ENCODE assay signal across 9 cellular contexts in genomic region chr2:134181219-134181618, GRCh38.
A peak's percentile ranks its signal among the peaks of the same experiment; 100 is the strongest.
DNase-seq lines count a peak whose midpoint lies in the region; ATAC-seq and FAIRE-seq lines count a peak whose summit lies in the region.
"Had no signal": no experiment of that assay in that cellular context is flagged by ENCODE, and none has a peak within 500 bp of the region (broad histone marks: within the 10 kb centered on the region; RNA-seq: fewer than 3 reads in every experiment).

No MANE protein-coding gene starts in this region.

- 62 to 74% (median 62%) methylated on average over 5 of the region's 5 CpGs for WGBS in small intestine, 3 donors

- peak overlapping the region in 1 of 2 donors; percentile 72 for H3K27ac ChIP-seq in small intestine (ENCODE audit: low read depth in 1 of 2, low read length in 1 of 2)

- CTCF ChIA-PET in activated CD4-positive, alpha-beta memory T cell treated with anti-CD3 and anti-CD28 coated beads for 36 hours (lab: Charles Lee) = interaction anchor here (0.8 to 3.0 kb wide), 6 partner anchors 8 to 65 kb away, joined by 3 to 16 read pairs (median 4); no protein-coding TSS in a partner anchor

- POLR2A ChIA-PET in activated CD4-positive, alpha-beta memory T cell treated with anti-CD3 and anti-CD28 coated beads for 36 hours (lab: Charles Lee) = interaction anchor here (1.1 kb wide), 1 partner anchor 44 kb away, joined by 3 read pairs; no protein-coding TSS in a partner anchor

- H3K4me3 Mint-ChIP-seq in activated CD4-positive, alpha-beta memory T cell treated with anti-CD3 and anti-CD28 coated beads for 36 hours = no peak overlapping the region
- H3K4me3 Mint-ChIP-seq: dendritic cell treated with granulocyte-macrophage colony-stimulating factor and Interleukin-4, amounts not matched to agents 40 ng/mL and 50 ng/mL, for 4 days had no signal

- no peaks in the 10 kb centered on the region for H3K9me3 Mint-ChIP-seq in activated CD4-positive, alpha-beta memory T cell treated with anti-CD3 and anti-CD28 coated beads for 36 hours
- H3K9me3 Mint-ChIP-seq: dendritic cell treated with granulocyte-macrophage colony-stimulating factor and Interleukin-4, amounts not matched to agents 40 ng/mL and 50 ng/mL, for 4 days had no signal

- peak; percentile 23 for DNase-seq in SIG-M5 treated with dmso at 0.1 percent for 504 hours (lab: John Stamatoyannopoulos, UW; ENCODE audit: unreplicated experiment)
- DNase-seq in SIG-M5 (lab: John Stamatoyannopoulos, UW) = no peak
- DNase-seq in activated CD4-positive, alpha-beta memory T cell treated with anti-CD3 and anti-CD28 coated beads for 36 hours = peak; percentile 51
- DNase-seq in small intestine = peak; percentile 67
- DNase-seq in globus pallidus (ENCODE audit: low spot score) = no peak
- no peak for DNase-seq in NCI-H526 treated with DMSO at 0.1 percent for 48 hours (lab: John Stamatoyannopoulos, UW)

- peaks cover 7 to 8% of the 10 kb centered on the region in 2 donors for H3K4me1 ChIP-seq in small intestine (ENCODE audit: control insufficient read depth in 2 of 2, insufficient read depth in 1 of 2, low read depth in 1 of 2, low read length in 1 of 2)

- H3K27me3 Mint-ChIP-seq in activated CD4-positive, alpha-beta memory T cell treated with anti-CD3 and anti-CD28 coated beads for 36 hours = no peaks in the 10 kb centered on the region
- H3K27me3 Mint-ChIP-seq: dendritic cell treated with granulocyte-macrophage colony-stimulating factor and Interleukin-4, amounts not matched to agents 40 ng/mL and 50 ng/mL, for 4 days had no signal

- FAIRE-seq in small intestine (lab: Jason Lieb, UNC) = no peak

- ATAC-seq in HG03095 (IDR thresholded peaks at IDR 0.05; ENCODE audit: unreplicated experiment) (peak; percentile 40), HG02588 (IDR thresholded peaks at IDR 0.05; ENCODE audit: unreplicated experiment) (no peak)

- H3K27ac Mint-ChIP-seq in activated CD4-positive, alpha-beta memory T cell treated with anti-CD3 and anti-CD28 coated beads for 36 hours = peak overlapping the region; percentile 47
- H3K27ac Mint-ChIP-seq: dendritic cell treated with granulocyte-macrophage colony-stimulating factor and Interleukin-4, amounts not matched to agents 40 ng/mL and 50 ng/mL, for 4 days had no signal

- H3K9me3 ChIP-seq in small intestine (ENCODE audit: control insufficient read depth, low read depth) = no peaks in the 10 kb centered on the region

- H3K27me3 ChIP-seq in small intestine (ENCODE audit: control insufficient read depth in 2 of 2, insufficient read depth in 2 of 2, low read length in 2 of 2) = no peaks in the 10 kb centered on the region

- no peak overlapping the region for H3K4me3 ChIP-seq in small intestine (ENCODE audit: low read depth in 1 of 2, low read length in 2 of 2)

- H3K4me1 Mint-ChIP-seq in activated CD4-positive, alpha-beta memory T cell treated with anti-CD3 and anti-CD28 coated beads for 36 hours (ENCODE audit: low read depth) = peaks cover 87% of the 10 kb centered on the region

- intact Hi-C loops in activated CD4-positive, alpha-beta memory T cell treated with anti-CD3 and anti-CD28 coated beads for 36 hours (cut with micrococcal nuclease) = loop anchor here (1.0 kb wide), 1 partner anchor 16 kb away; no protein-coding TSS in a partner anchor

- no peaks in the 10 kb centered on the region for H3K36me3 ChIP-seq in small intestine (ENCODE audit: control insufficient read depth in 2 of 2, insufficient read depth in 2 of 2, low read length in 2 of 2)

- H3K36me3 Mint-ChIP-seq in activated CD4-positive, alpha-beta memory T cell treated with anti-CD3 and anti-CD28 coated beads for 36 hours = no peaks in the 10 kb centered on the region

Comparison
In these comparisons a context has a peak if more than half of its experiments do, and no peak if none do; other contexts are left out.
1. DNase-seq: peak in SIG-M5 treated with dmso at 0.1 percent for 504 hours (single experiment), activated CD4-positive, alpha-beta memory T cell treated with anti-CD3 and anti-CD28 coated beads for 36 hours (single experiment) and small intestine (single experiment); none in SIG-M5 (single experiment), globus pallidus (single experiment) and NCI-H526 treated with DMSO at 0.1 percent for 48 hours (single experiment).